Comparison of ENCODE assay signal across 29 cellular contexts in genomic region chr15:88932875-88933330, GRCh38. TPM values are rescaled to one million over a fixed set of nuclear protein-coding genes. Genes with fewer than 3 reads are reported as not detected.
DNase-seq lines count a peak whose midpoint lies in the region; ATAC-seq and TF ChIP-seq lines count a peak whose summit lies in the region.
"Had no signal": no experiment of that assay in that cellular context is flagged by ENCODE, and none has a peak within 500 bp of the region (broad histone marks: within the 10 kb centered on the region; RNA-seq: fewer than 3 reads in every experiment).

No MANE protein-coding gene starts in this region.

- no peak overlapping the region for H3K4me3 ChIP-seq in fibroblast of villous mesenchyme (ENCODE audit: low read depth, low read length)
- H3K4me3 ChIP-seq: A549, cardiac muscle cell, MG63 had no signal

- no peaks in the 10 kb centered on the region for H3K27me3 ChIP-seq in layer of hippocampus (ENCODE audit: control insufficient read depth, insufficient read depth, low read length)
- H3K27me3 ChIP-seq: cardiac muscle cell, MG63 had no signal

- no peak for TF ChIP-seq CTCF in fibroblast of villous mesenchyme (IDR thresholded peaks at IDR 0.05; ENCODE audit: insufficient read depth, low read depth, low read length)

- DNase-seq in LHCN-M2 (ENCODE audit: low read depth), result peak; percentile 21
- peak; percentile 64 for DNase-seq in fibroblast of villous mesenchyme (ENCODE audit: low read depth)
- DNase-seq in iPS-NIHi11 (ENCODE audit: low spot score), result no peak
- no peak for DNase-seq in glomerular visceral epithelial cell (ENCODE audit: extremely low spot score)
- no peak for DNase-seq in effector CD8-positive, alpha-beta T cell (lab: John Stamatoyannopoulos, UW)
- DNase-seq: activated CD4-positive, alpha-beta T cell treated with anti-CD3 and anti-CD28 coated beads, Interleukin-2, amount 10 ng/mL, durations not matched to agents 24 days and 14 days; activated CD8-positive, alpha-beta memory T cell treated with anti-CD3 and anti-CD28 coated beads for 24 hours; activated T-cell treated with anti-CD3 and anti-CD28 coated beads for 4 hours; AML-193; CD4-positive, alpha-beta T cell; cortex of kidney; DND-41; endodermal cell; GF-D8; KG1; MG63; NCI-H1105 treated with DMSO at 0.1 percent for 48 hours; NCI-H1930; NCI-H2171 treated with DMSO at 0.1 percent for 48 hours; NCI-H510A treated with DMSO at 0.1 percent for 48 hours; RPMI8226; T-cell; WERI-Rb-1 had no signal

- peak overlapping the region; percentile 79 for H3K27ac ChIP-seq in layer of hippocampus (ENCODE audit: low read depth, low read length)
- peak overlapping the region; percentile 70 for H3K27ac ChIP-seq in temporal lobe (ENCODE audit: low read depth, low read length)
- H3K27ac ChIP-seq: A549, cardiac muscle cell, WERI-Rb-1 had no signal

- ATAC-seq in GM19395 (IDR thresholded peaks at IDR 0.05; ENCODE audit: unreplicated experiment), result no peak
- ATAC-seq: stimulated activated memory B cell treated with anti-CD40 and anti-IgM and Interleukin-4, amounts not matched to agents 10 μg/mL and 1 μg/mL and 100 μg/mL, for 72 hours; T-cell had no signal

RNA-seq across cellular contexts. Expression of gene MFGE8, which starts 19.7 kb away (rescaled TPM):
- 222 and 231 TPM in 2 replicates for total RNA-seq in LHCN-M2 (2014; rRNA removed)
- 278 TPM for polyA plus RNA-seq in LHCN-M2 (2012)
- total RNA-seq in fibroblast of villous mesenchyme, result 158 and 168 TPM in 2 replicates
- 27.5 TPM for total RNA-seq in temporal lobe

RNA-seq across cellular contexts. Expression of gene HAPLN3, which starts 37.6 kb away (rescaled TPM):
- 3.1 and 4.1 TPM in 2 replicates for total RNA-seq in LHCN-M2 (2014; rRNA removed)
- polyA plus RNA-seq in LHCN-M2 (2012), result 2.8 TPM
- 5.2 and 8.1 TPM in 2 replicates for total RNA-seq in fibroblast of villous mesenchyme
- total RNA-seq in temporal lobe, result 4.7 TPM

Comparison
In these comparisons a context has a peak if more than half of its experiments do, and no peak if none do; other contexts are left out.
1. DNase-seq: peak in LHCN-M2 (single experiment) and fibroblast of villous mesenchyme (single experiment); none in iPS-NIHi11 (single experiment), glomerular visceral epithelial cell (single experiment) and effector CD8-positive, alpha-beta T cell (single experiment).